In the genomic region with DNA sequence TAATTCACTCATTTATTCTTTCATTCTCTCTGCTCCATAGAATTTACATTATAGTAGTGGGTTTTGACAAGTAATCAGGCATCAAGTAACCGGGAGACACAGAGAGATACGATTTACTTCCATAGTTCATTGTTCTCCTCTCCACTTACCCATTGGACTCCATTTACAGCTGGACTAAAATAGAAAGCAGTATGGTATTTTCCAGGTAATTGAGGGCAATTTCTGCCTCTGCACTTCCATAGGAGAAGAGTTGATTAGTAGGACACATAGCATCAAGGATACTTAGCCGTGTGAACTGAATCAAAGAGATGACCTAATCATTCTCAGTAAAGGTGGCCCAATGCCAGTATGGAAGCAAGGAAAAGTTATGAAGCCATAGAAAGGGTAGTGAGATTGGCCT, we compare ENCODE assay signal across 27 cellular contexts.
"Had no signal": no experiment of that assay in that cellular context is flagged by ENCODE, and none has a peak within 500 bp of the region (broad histone marks: within the 10 kb centered on the region; RNA-seq: fewer than 3 reads in every experiment).

No MANE protein-coding gene starts in this region.

- DNase-seq: activated CD4-positive, alpha-beta T cell treated with anti-CD3 and anti-CD28 coated beads for 48 hours; activated CD4-positive, alpha-beta T cell treated with anti-CD3 and anti-CD28 coated beads, Interleukin-2, amount 50 U/mL, for 4 hours; activated CD4-positive, CD25-positive, alpha-beta regulatory T cell treated with anti-CD3 and anti-CD28 coated beads, Interleukin-2, amount 50 U/mL, for 72 hours; activated CD8-positive, alpha-beta memory T cell treated with anti-CD3 and anti-CD28 coated beads, Interleukin-2, amount 50 U/mL, for 48 hours; activated CD8-positive, alpha-beta T cell treated with anti-CD3 and anti-CD28 coated beads, Interleukin-2, amount 10 ng/mL, durations not matched to agents 7 days and 5 days; activated naive CD4-positive, alpha-beta T cell treated with anti-CD3 and anti-CD28 coated beads, Interleukin-2, amount 50 U/mL, for 16 hours; activated naive CD8-positive, alpha-beta T cell treated with anti-CD3 and anti-CD28 coated beads, Interleukin-2, amount 10 ng/mL, durations not matched to agents 7 days and 5 days; activated T-cell treated with anti-CD3 and anti-CD28 coated beads, Interleukin-2, amount 50 U/mL, for 1 hour; adrenal gland; Kasumi-1; KBM-7; NCI-H1105 treated with DMSO at 0.1 percent for 48 hours; NCI-H1436 treated with DMSO at 0.1 percent for 48 hours; NCI-H187; NCI-H2081 treated with DMSO at 0.1 percent for 48 hours; NCI-H2171 treated with DMSO at 0.1 percent for 48 hours; NCI-H524 treated with DMSO at 0.1 percent for 48 hours; NCI-H774; NK-92 treated with Interleukin-12 subunit alpha and Interleukin-12 subunit beta, amount 100 ng/mL, for 24 hours; Peyer's patch; Right ventricle myocardium superior; SJCRH30; SW 1271 had no signal

- H3K4me1 Mint-ChIP-seq: activated naive CD8-positive, alpha-beta T cell treated with anti-CD3 and anti-CD28 coated beads, Interleukin-2, amount 10 ng/mL, durations not matched to agents 7 days and 5 days had no signal

- H3K27ac Mint-ChIP-seq: activated CD8-positive, alpha-beta T cell treated with anti-CD3 and anti-CD28 coated beads, Interleukin-2, amount 10 ng/mL, durations not matched to agents 7 days and 5 days; activated naive CD8-positive, alpha-beta T cell treated with anti-CD3 and anti-CD28 coated beads, Interleukin-2, amount 10 ng/mL, durations not matched to agents 7 days and 5 days; T-helper 1 cell treated with Interleukin-12 subunit alpha and Interleukin-12 subunit beta and Interleukin-4 antibody, amounts not matched to agents 30 μg/mL and 1 μg/mL, for 36 hours; WTC11 had no signal

- H3K36me3 Mint-ChIP-seq: activated naive CD8-positive, alpha-beta T cell treated with anti-CD3 and anti-CD28 coated beads, Interleukin-2, amount 10 ng/mL, durations not matched to agents 7 days and 5 days; WTC11 had no signal

- H3K4me3 Mint-ChIP-seq: activated CD8-positive, alpha-beta T cell treated with anti-CD3 and anti-CD28 coated beads, Interleukin-2, amount 10 ng/mL, durations not matched to agents 7 days and 5 days; activated naive CD8-positive, alpha-beta T cell treated with anti-CD3 and anti-CD28 coated beads, Interleukin-2, amount 10 ng/mL, durations not matched to agents 7 days and 5 days; T-helper 1 cell treated with Interleukin-12 subunit alpha and Interleukin-12 subunit beta and Interleukin-4 antibody, amounts not matched to agents 30 μg/mL and 1 μg/mL, for 36 hours; WTC11 had no signal

- H3K4me3 ChIP-seq: adrenal gland, breast epithelium, Peyer's patch, SJCRH30 had no signal

- H3K9me3 ChIP-seq: adrenal gland, breast epithelium, Peyer's patch, SJCRH30 had no signal

- H3K4me1 ChIP-seq: adrenal gland, breast epithelium, Peyer's patch had no signal

- H3K36me3 ChIP-seq: adrenal gland, breast epithelium, Peyer's patch, SJCRH30 had no signal

- H3K27me3 Mint-ChIP-seq: activated naive CD8-positive, alpha-beta T cell treated with anti-CD3 and anti-CD28 coated beads, Interleukin-2, amount 10 ng/mL, durations not matched to agents 7 days and 5 days had no signal

- H3K27ac ChIP-seq: adrenal gland, breast epithelium, Peyer's patch, RWPE1, SJCRH30 had no signal

- H3K9me3 Mint-ChIP-seq: activated naive CD8-positive, alpha-beta T cell treated with anti-CD3 and anti-CD28 coated beads, Interleukin-2, amount 10 ng/mL, durations not matched to agents 7 days and 5 days; T-helper 1 cell treated with Interleukin-12 subunit alpha and Interleukin-12 subunit beta and Interleukin-4 antibody, amounts not matched to agents 30 μg/mL and 1 μg/mL, for 36 hours; WTC11 had no signal

- H3K27me3 ChIP-seq: adrenal gland, breast epithelium, Peyer's patch, SJCRH30 had no signal
